Comparison of ENCODE assay signal across 18 cellular contexts in the genomic region with DNA sequence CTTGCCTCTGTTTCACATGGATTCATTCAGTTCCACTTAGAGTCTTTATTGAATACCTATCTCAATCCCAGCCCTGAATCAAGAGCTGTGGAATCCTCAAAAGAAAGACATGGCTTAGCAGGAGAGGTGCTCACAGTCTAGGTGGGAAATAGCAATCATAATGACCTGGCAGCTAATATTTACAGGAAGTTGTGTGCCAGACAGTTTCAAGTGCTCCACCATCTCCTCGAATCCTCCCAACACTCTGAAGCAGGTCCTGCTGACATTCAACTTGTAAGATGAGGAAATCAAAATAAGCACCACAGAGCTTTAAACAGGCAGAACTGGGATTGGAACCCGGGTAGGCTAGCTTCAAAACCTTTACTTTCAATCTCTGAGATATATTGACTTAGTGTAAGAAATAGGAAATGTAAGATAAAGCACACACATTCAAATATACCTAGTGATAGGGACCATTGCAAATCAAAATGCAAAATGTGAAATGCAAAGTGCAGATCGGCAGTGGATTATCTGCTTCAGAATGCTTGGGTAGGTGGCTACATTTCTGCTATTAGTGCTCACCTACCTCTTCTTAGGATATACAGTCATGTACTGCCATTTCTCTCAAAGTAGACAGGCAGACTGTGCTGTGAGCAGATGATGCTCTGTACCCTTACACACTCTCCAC.
A peak's percentile ranks its signal among the peaks of the same experiment; 100 is the strongest.
DNase-seq lines count a peak whose midpoint lies in the region; ATAC-seq and TF ChIP-seq lines count a peak whose summit lies in the region.
"Had no signal": no experiment of that assay in that cellular context is flagged by ENCODE, and none has a peak within 500 bp of the region (broad histone marks: within the 10 kb centered on the region; RNA-seq: fewer than 3 reads in every experiment).

No MANE protein-coding gene starts in this region.

- no peaks in the 10 kb centered on the region for H3K27me3 Mint-ChIP-seq in GM23338 (ENCODE audit: insufficient read depth, low read depth, poor library complexity)
- H3K27me3 Mint-ChIP-seq in memory B cell, result no peaks in the 10 kb centered on the region
- peaks cover 5% of the 10 kb centered on the region for H3K27me3 Mint-ChIP-seq in mesothelial cell of epicardium (ENCODE audit: low read depth)
- H3K27me3 Mint-ChIP-seq: activated T-helper 17 cell treated with anti-CD3 and anti-CD28 coated beads, Interleukin-2, amount 50 U/mL, for 72 hours had no signal

- no peak for TF ChIP-seq CTCF in GM23338 (conservative IDR thresholded peaks at IDR 0.05; ENCODE audit: low read depth in 2 of 2)
- TF ChIP-seq CTCF in mesothelial cell of epicardium (IDR thresholded peaks at IDR 0.05; ENCODE audit: unreplicated experiment), result no peak

- DNase-seq in GM23338 (ENCODE audit: low spot score) (no peak), memory B cell (ENCODE audit: low spot score in 2 of 2) (no peak), COR-L47 (lab: John Stamatoyannopoulos, UW) (no peak), aorta (no peak), mesothelial cell of epicardium (ENCODE audit: low spot score in 2 of 2, unreplicated experiment in 2 of 2) (no peak)
- DNase-seq in activated CD4-positive, alpha-beta T cell treated with anti-CD3 and anti-CD28 coated beads for 48 hours, result no peak
- DNase-seq: activated CD4-positive, alpha-beta T cell treated with anti-CD3 and anti-CD28 coated beads for 1 hour; NCI-H526 treated with DMSO at 0.1 percent for 48 hours; posterior cingulate gyrus; SK-N-SH; stimulated activated CD4-positive, alpha-beta T cell treated with anti-CD3 and anti-CD28 coated beads, Interleukin-2, amount 100 ng/mL, for 48 hours; stomach had no signal

- H2AFZ ChIP-seq in GM23338, result peak overlapping the region; percentile 43; the same call in 1 of the 2 replicates
- H2AFZ ChIP-seq: hepatocyte had no signal

- H3K4me1 ChIP-seq in GM23338 (ENCODE audit: insufficient read depth), result no peaks in the 10 kb centered on the region
- no peaks in the 10 kb centered on the region for H3K4me1 ChIP-seq in aorta (ENCODE audit: control insufficient read depth in 1 of 2, insufficient read depth in 2 of 2, low read length in 2 of 2)

- no peaks in the 10 kb centered on the region for H3K9me3 ChIP-seq in aorta (ENCODE audit: control insufficient read depth, low read length)

- no peak overlapping the region for H3K27ac Mint-ChIP-seq in GM23338
- peak overlapping the region; percentile 94 for H3K27ac Mint-ChIP-seq in memory B cell
- H3K27ac Mint-ChIP-seq in mesothelial cell of epicardium, result no peak overlapping the region
- H3K27ac Mint-ChIP-seq: activated T-helper 17 cell treated with anti-CD3 and anti-CD28 coated beads, Interleukin-2, amount 50 U/mL, for 72 hours; brain had no signal

- intact Hi-C loops in aorta (cut with DNase I), result no loop called here

- no peaks in the 10 kb centered on the region; the same call in 2 of the 3 replicates for H3K36me3 Mint-ChIP-seq in GM23338 (ENCODE audit: low read depth)
- peaks cover 11% of the 10 kb centered on the region for H3K36me3 Mint-ChIP-seq in memory B cell
- H3K36me3 Mint-ChIP-seq in mesothelial cell of epicardium, result peaks cover 17% of the 10 kb centered on the region

- H3K27me3 ChIP-seq in GM23338 (ENCODE audit: insufficient read depth), result no peaks in the 10 kb centered on the region
- H3K27me3 ChIP-seq in aorta (ENCODE audit: control insufficient read depth in 1 of 2, insufficient read depth in 2 of 2, low read length in 1 of 2), result no peaks in the 10 kb centered on the region
- H3K27me3 ChIP-seq: hepatocyte, stomach had no signal

- H3K9me3 Mint-ChIP-seq in GM23338 (peaks cover 20% of the 10 kb centered on the region), memory B cell (peaks cover 17% of the 10 kb centered on the region), mesothelial cell of epicardium (peaks cover 21% of the 10 kb centered on the region)

- no peak overlapping the region for H3K4me2 ChIP-seq in GM23338
- H3K4me2 ChIP-seq: hepatocyte, SK-N-SH had no signal

- H3K79me2 ChIP-seq in GM23338 (replicated peaks; ENCODE audit: insufficient read depth), result no peaks in the 10 kb centered on the region

- no peaks in the 10 kb centered on the region; the same call in 1 of the 2 replicates for H3K9me2 ChIP-seq in GM23338 (ENCODE audit: insufficient read depth)
- H3K9me2 ChIP-seq: SK-N-SH had no signal

- H3K4me3 ChIP-seq in GM23338 (no peak overlapping the region), aorta (ENCODE audit: low read length in 2 of 2) (no peak overlapping the region)
- H3K4me3 ChIP-seq: hepatocyte, stomach had no signal

- 90 to 95% methylated on average over 3 of the region's 3 CpGs for WGBS in aorta, 2 donors

- H3K4me3 Mint-ChIP-seq in GM23338 (no peak overlapping the region), memory B cell (no peak overlapping the region), mesothelial cell of epicardium (no peak overlapping the region)
- H3K4me3 Mint-ChIP-seq: activated T-helper 17 cell treated with anti-CD3 and anti-CD28 coated beads, Interleukin-2, amount 50 U/mL, for 72 hours; brain had no signal

- H3K27ac ChIP-seq in GM23338 (ENCODE audit: low read depth) (no peak overlapping the region), aorta (ENCODE audit: low read depth in 1 of 2, low read length in 2 of 2) (no peak overlapping the region)
- H3K27ac ChIP-seq: hepatocyte, HL-60, stomach had no signal

- H4K20me1 ChIP-seq in GM23338 (replicated peaks; ENCODE audit: insufficient read depth), result no peaks in the 10 kb centered on the region

- no peaks in the 10 kb centered on the region for H3F3A ChIP-seq in GM23338 (replicated peaks; ENCODE audit: low read depth)

- no peaks in the 10 kb centered on the region for H3K36me3 ChIP-seq in GM23338 (ENCODE audit: insufficient read depth)
- H3K36me3 ChIP-seq in aorta (ENCODE audit: control insufficient read depth in 1 of 2, insufficient read depth in 2 of 2, low read length in 1 of 2), result no peaks in the 10 kb centered on the region
- H3K36me3 ChIP-seq: stomach had no signal

- ATAC-seq in GM19043 (IDR thresholded peaks at IDR 0.05; ENCODE audit: low read depth, unreplicated experiment), result peak; percentile 7
- no peak for ATAC-seq in GM23338
- peak; percentile 31 for ATAC-seq in HG03280 (IDR thresholded peaks at IDR 0.05; ENCODE audit: unreplicated experiment)
- ATAC-seq in memory B cell (ENCODE audit: low read depth), result peak; percentile 6
- no peak for ATAC-seq in aorta (ENCODE audit: low FRiP score)
- ATAC-seq: activated T-helper 17 cell treated with anti-CD3 and anti-CD28 coated beads, Interleukin-2, amount 50 U/mL, for 72 hours had no signal

- H3K4me1 Mint-ChIP-seq in GM23338 (peaks cover 17% of the 10 kb centered on the region), memory B cell (peaks cover 48% of the 10 kb centered on the region), mesothelial cell of epicardium (no peaks in the 10 kb centered on the region)

TF ChIP-seq in GM23338, 12 proteins besides CTCF, POLR2A, EP300 and RAD21:
- TF ChIP-seq ZNF331 (CRISPR knock-in tag; IDR thresholded peaks at IDR 0.05; ENCODE audit: low read depth) (no peak), ZNF114 (CRISPR knock-in tag; IDR thresholded peaks at IDR 0.05) (no peak), CREB1 (CRISPR knock-in tag; IDR thresholded peaks at IDR 0.05; ENCODE audit: low read depth) (no peak), POLR2AphosphoS5 (IDR thresholded peaks at IDR 0.05; ENCODE audit: low read depth) (no peak)
- TF ChIP-seq, protein P1, sequence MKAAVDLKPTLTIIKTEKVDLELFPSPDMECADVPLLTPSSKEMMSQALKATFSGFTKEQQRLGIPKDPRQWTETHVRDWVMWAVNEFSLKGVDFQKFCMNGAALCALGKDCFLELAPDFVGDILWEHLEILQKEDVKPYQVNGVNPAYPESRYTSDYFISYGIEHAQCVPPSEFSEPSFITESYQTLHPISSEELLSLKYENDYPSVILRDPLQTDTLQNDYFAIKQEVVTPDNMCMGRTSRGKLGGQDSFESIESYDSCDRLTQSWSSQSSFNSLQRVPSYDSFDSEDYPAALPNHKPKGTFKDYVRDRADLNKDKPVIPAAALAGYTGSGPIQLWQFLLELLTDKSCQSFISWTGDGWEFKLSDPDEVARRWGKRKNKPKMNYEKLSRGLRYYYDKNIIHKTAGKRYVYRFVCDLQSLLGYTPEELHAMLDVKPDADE (IDR thresholded peaks at IDR 0.05), result no peak
TF ChIP-seq in GM23338: peak in this region for 0.

Comparison
In these comparisons a context has a peak if more than half of its experiments do, and no peak if none do; other contexts are left out.
1. ATAC-seq: peak in GM19043 (single experiment), HG03280 (single experiment) and memory B cell (single experiment); none in GM23338 (single experiment) and aorta (single experiment).